In genomic region chr17:50507871-50508572, GRCh38 we compare ENCODE assay signal across 8 cellular contexts. TPM values are rescaled to one million over a fixed set of nuclear protein-coding genes. Genes with fewer than 3 reads are reported as not detected.
A peak's percentile ranks its signal among the peaks of the same experiment; 100 is the strongest.
DNase-seq lines count a peak whose midpoint lies in the region; ATAC-seq and TF ChIP-seq lines count a peak whose summit lies in the region.

TSS of gene MYCBPAP (plus strand) at chr17:50508439. CDS start at chr17:50508675, 236 bp downstream.

- ATAC-seq in activated T-helper 17 cell treated with anti-CD3 and anti-CD28 coated beads, Interleukin-2, amount 50 U/mL, for 72 hours (replicated peaks), result peak; percentile 45
- peak; percentile 88 for ATAC-seq in naive thymus-derived CD4-positive, alpha-beta T cell
- ATAC-seq in stimulated activated effector memory CD8-positive, alpha-beta T cell treated with anti-CD3 and anti-CD28 coated beads, Interleukin-12 subunit alpha, Interleukin-12 subunit beta, amount 100 ng/mL, for 72 hours, result peak; percentile 79

- no peaks in the 10 kb centered on the region for H3K9me2 ChIP-seq in GM23248 (ENCODE audit: insufficient read depth)
- no peaks in the 10 kb centered on the region for H3K9me2 ChIP-seq in OCI-LY1 (ENCODE audit: low read depth, low read length)

- H3K27ac Mint-ChIP-seq in activated T-helper 17 cell treated with anti-CD3 and anti-CD28 coated beads, Interleukin-2, amount 50 U/mL, for 72 hours, result peak within 1 kb of the TSS; percentile 84
- peak within 1 kb of the TSS; percentile 88 to 97 (median 94) for H3K27ac Mint-ChIP-seq in naive thymus-derived CD4-positive, alpha-beta T cell
- H3K27ac Mint-ChIP-seq in stimulated activated effector memory CD8-positive, alpha-beta T cell treated with anti-CD3 and anti-CD28 coated beads, Interleukin-12 subunit alpha, Interleukin-12 subunit beta, amount 100 ng/mL, for 72 hours, result peak within 1 kb of the TSS; percentile 93

- H3K4me3 ChIP-seq in BLaER1 (peak within 1 kb of the TSS; percentile 61), GM23248 (peak within 1 kb of the TSS; percentile 69), OCI-LY1 (ENCODE audit: low read depth, low read length, poor library complexity, severe bottlenecking) (peak within 1 kb of the TSS; percentile 54), fibroblast of mammary gland (ENCODE audit: control insufficient read depth, low read depth, low read length) (peak within 1 kb of the TSS; percentile 42)
- peak within 1 kb of the TSS; percentile 71 for H3K4me3 ChIP-seq in naive thymus-derived CD4-positive, alpha-beta T cell (ENCODE audit: low read length)

- peak; percentile 91 for DNase-seq in GM23248
- peak; percentile 68 for DNase-seq in fibroblast of mammary gland (ENCODE audit: low read depth)
- peak; percentile 64 to 85 (median 71) for DNase-seq in naive thymus-derived CD4-positive, alpha-beta T cell
- DNase-seq in stimulated activated effector memory CD8-positive, alpha-beta T cell treated with anti-CD3 and anti-CD28 coated beads, Interleukin-12 subunit alpha, Interleukin-12 subunit beta, amount 100 ng/mL, for 72 hours (ENCODE audit: low spot score in 2 of 2), result peak; percentile 67 to 90
- no peak for DNase-seq in NCI-H187 treated with DMSO at 0.1 percent for 48 hours (lab: John Stamatoyannopoulos, UW)

- in situ Hi-C loops in GM23248 (cut with MboI), result loop anchor here (25.0 kb wide), 1 partner anchor 454 kb away; no protein-coding TSS in a partner anchor

- no peaks in the 10 kb centered on the region for H3K79me2 ChIP-seq in GM23248 (ENCODE audit: insufficient read depth)
- H3K79me2 ChIP-seq in OCI-LY1 (ENCODE audit: insufficient read depth, low read length), result no peaks in the 10 kb centered on the region

- peak within 1 kb of the TSS; percentile 97 for H2AFZ ChIP-seq in GM23248
- peak within 1 kb of the TSS; percentile 96; the same call in 1 of the 2 replicates for H2AFZ ChIP-seq in OCI-LY1 (ENCODE audit: low read length)

- TF ChIP-seq CTCF in OCI-LY1 (IDR thresholded peaks at IDR 0.05; ENCODE audit: low read length), result peak; percentile 27; the same call in 1 of the 2 replicates
- no peak for TF ChIP-seq CTCF in fibroblast of mammary gland (conservative IDR thresholded peaks at IDR 0.05; ENCODE audit: control insufficient read depth, insufficient read depth, low read depth, low read length)

- WGBS in GM23248 (ENCODE audit: low coverage in 1 of 2, low lambda C conversion rate in 2 of 2, missing lambda C conversion rate in 2 of 2), 2 experiments, result 2 to 3% methylated on average over 37 to 56 of the region's 66 CpGs

- no peaks in the 10 kb centered on the region for H3K36me3 ChIP-seq in BLaER1
- no peaks in the 10 kb centered on the region for H3K36me3 ChIP-seq in GM23248 (ENCODE audit: low read depth)
- H3K36me3 ChIP-seq in OCI-LY1 (ENCODE audit: insufficient read depth, low read length), result no peaks in the 10 kb centered on the region
- H3K36me3 ChIP-seq in naive thymus-derived CD4-positive, alpha-beta T cell (ENCODE audit: control insufficient read depth in 2 of 3, insufficient read depth in 3 of 3, low read length in 3 of 3), result no peaks in the 10 kb centered on the region

- H3K27me3 Mint-ChIP-seq in activated T-helper 17 cell treated with anti-CD3 and anti-CD28 coated beads, Interleukin-2, amount 50 U/mL, for 72 hours, result no peaks in the 10 kb centered on the region
- H3K27me3 Mint-ChIP-seq in naive thymus-derived CD4-positive, alpha-beta T cell, result peaks cover 0 to 9% (median 0%) of the 10 kb centered on the region in 5 donors

- H3K9ac ChIP-seq in BLaER1, result no peak within 1 kb of the TSS
- H3K9ac ChIP-seq in GM23248, result peak within 1 kb of the TSS; percentile 79
- H3K9ac ChIP-seq in OCI-LY1 (ENCODE audit: low read length), result peak within 1 kb of the TSS; percentile 24

- H3F3A ChIP-seq in GM23248 (ENCODE audit: insufficient read depth), result no peaks in the 10 kb centered on the region
- H3F3A ChIP-seq in OCI-LY1 (ENCODE audit: insufficient read depth, low read length), result no peaks in the 10 kb centered on the region

- H3K9me3 ChIP-seq in BLaER1, result no peaks in the 10 kb centered on the region
- no peaks in the 10 kb centered on the region for H3K9me3 ChIP-seq in GM23248 (ENCODE audit: low read depth)
- no peaks in the 10 kb centered on the region for H3K9me3 ChIP-seq in OCI-LY1 (ENCODE audit: low read length)
- H3K9me3 ChIP-seq in naive thymus-derived CD4-positive, alpha-beta T cell (ENCODE audit: control insufficient read depth in 2 of 3, low read length in 3 of 3), result no peaks in the 10 kb centered on the region

- intact Hi-C loops in naive thymus-derived CD4-positive, alpha-beta T cell (cut with micrococcal nuclease), result loop anchor here in 1 of 2 donors (1.0 to 2.0 kb wide), 2 partner anchors 30 to 35 kb away; partner anchors contain the start of gene RSAD1

- H3K4me3 Mint-ChIP-seq in activated T-helper 17 cell treated with anti-CD3 and anti-CD28 coated beads, Interleukin-2, amount 50 U/mL, for 72 hours, result peak within 1 kb of the TSS; percentile 83
- H3K4me3 Mint-ChIP-seq in naive thymus-derived CD4-positive, alpha-beta T cell, result peak within 1 kb of the TSS; percentile 84 to 96 (median 93)
- H3K4me3 Mint-ChIP-seq in stimulated activated effector memory CD8-positive, alpha-beta T cell treated with anti-CD3 and anti-CD28 coated beads, Interleukin-12 subunit alpha, Interleukin-12 subunit beta, amount 100 ng/mL, for 72 hours, result peak within 1 kb of the TSS; percentile 92

- peaks cover 12% of the 10 kb centered on the region for H3K4me1 Mint-ChIP-seq in activated T-helper 17 cell treated with anti-CD3 and anti-CD28 coated beads, Interleukin-2, amount 50 U/mL, for 72 hours
- H3K4me1 Mint-ChIP-seq in naive thymus-derived CD4-positive, alpha-beta T cell, result peaks cover 0 to 52% (median 40%) of the 10 kb centered on the region in 7 donors
- H3K4me1 Mint-ChIP-seq in stimulated activated effector memory CD8-positive, alpha-beta T cell treated with anti-CD3 and anti-CD28 coated beads, Interleukin-12 subunit alpha, Interleukin-12 subunit beta, amount 100 ng/mL, for 72 hours, result peaks cover 50% of the 10 kb centered on the region

- H3K27ac ChIP-seq in BLaER1 (no peak within 1 kb of the TSS), GM23248 (peak within 1 kb of the TSS; percentile 40), OCI-LY1 (ENCODE audit: low read depth, low read length, poor library complexity, severe bottlenecking) (no peak within 1 kb of the TSS)
- H3K27ac ChIP-seq in naive thymus-derived CD4-positive, alpha-beta T cell (ENCODE audit: low read depth, low read length), result peak within 1 kb of the TSS; percentile 75

- POLR2A ChIA-PET in naive thymus-derived CD4-positive, alpha-beta T cell (lab: Charles Lee), result no interaction called here

- peaks cover 42% of the 10 kb centered on the region for H3K27me3 ChIP-seq in BLaER1
- H3K27me3 ChIP-seq in GM23248 (replicated peaks; ENCODE audit: insufficient read depth), result no peaks in the 10 kb centered on the region
- H3K27me3 ChIP-seq in OCI-LY1 (ENCODE audit: insufficient read depth, low read length), result peaks cover 10% of the 10 kb centered on the region; the same call in 1 of the 2 replicates
- H3K27me3 ChIP-seq in naive thymus-derived CD4-positive, alpha-beta T cell (ENCODE audit: control insufficient read depth in 2 of 2, insufficient read depth in 2 of 2, low read length in 2 of 2), result no peaks in the 10 kb centered on the region

- no peaks in the 10 kb centered on the region for H3K9me3 Mint-ChIP-seq in activated T-helper 17 cell treated with anti-CD3 and anti-CD28 coated beads, Interleukin-2, amount 50 U/mL, for 72 hours
- no peaks in the 10 kb centered on the region for H3K9me3 Mint-ChIP-seq in naive thymus-derived CD4-positive, alpha-beta T cell
- no peaks in the 10 kb centered on the region for H3K9me3 Mint-ChIP-seq in stimulated activated effector memory CD8-positive, alpha-beta T cell treated with anti-CD3 and anti-CD28 coated beads, Interleukin-12 subunit alpha, Interleukin-12 subunit beta, amount 100 ng/mL, for 72 hours

- CTCF ChIA-PET in naive thymus-derived CD4-positive, alpha-beta T cell (lab: Charles Lee), result interaction anchor here (0.7 kb wide), 1 partner anchor 24 kb away, joined by 3 read pairs; no protein-coding TSS in a partner anchor

- H3K4me2 ChIP-seq in BLaER1 (peak within 1 kb of the TSS; percentile 74), GM23248 (ENCODE audit: unreplicated experiment) (peak within 1 kb of the TSS; percentile 90), OCI-LY1 (ENCODE audit: low read length) (peak within 1 kb of the TSS; percentile 63)

- peaks cover 6% of the 10 kb centered on the region; the same call in 1 of the 2 replicates for H3K4me1 ChIP-seq in BLaER1
- H3K4me1 ChIP-seq in GM23248 (ENCODE audit: insufficient read depth), result no peaks in the 10 kb centered on the region
- H3K4me1 ChIP-seq in OCI-LY1 (ENCODE audit: insufficient read depth, low read length, severe bottlenecking), result peaks cover 7% of the 10 kb centered on the region
- H3K4me1 ChIP-seq in naive thymus-derived CD4-positive, alpha-beta T cell (ENCODE audit: control insufficient read depth in 2 of 2, insufficient read depth in 2 of 2, low read length in 2 of 2), result peaks cover 10 to 14% of the 10 kb centered on the region in 2 donors

- H4K20me1 ChIP-seq in BLaER1 (no peaks in the 10 kb centered on the region), GM23248 (ENCODE audit: insufficient read depth) (no peaks in the 10 kb centered on the region), OCI-LY1 (ENCODE audit: insufficient read depth, low read length) (no peaks in the 10 kb centered on the region)

- H3K36me3 Mint-ChIP-seq in activated T-helper 17 cell treated with anti-CD3 and anti-CD28 coated beads, Interleukin-2, amount 50 U/mL, for 72 hours (ENCODE audit: low read depth), result no peaks in the 10 kb centered on the region
- H3K36me3 Mint-ChIP-seq in naive thymus-derived CD4-positive, alpha-beta T cell, result peaks cover 0 to 3% (median 0%) of the 10 kb centered on the region in 5 donors
- no peaks in the 10 kb centered on the region for H3K36me3 Mint-ChIP-seq in stimulated activated effector memory CD8-positive, alpha-beta T cell treated with anti-CD3 and anti-CD28 coated beads, Interleukin-12 subunit alpha, Interleukin-12 subunit beta, amount 100 ng/mL, for 72 hours

RNA-seq across cellular contexts. Expression of gene MYCBPAP, which starts in this region (rescaled TPM):
- 0.32 and 0.89 TPM in 2 replicates for total RNA-seq in GM23248 (2014; rRNA removed; shearing (Covaris generic))
- polyA plus RNA-seq in GM23248 (2016; fragmentation: Nextera tagmentation; extraction: Ambion mirVana), result 0.79 and 1.4 TPM in 2 replicates
- 1 to 10 TPM; 2.1 to 3.2 TPM for total RNA-seq in activated T-helper 17 cell treated with anti-CD3 and anti-CD28 coated beads, Interleukin-2, amount 50 U/mL, for 72 hours
- 1 to 10 TPM in 4 of 5 experiments, under 1 TPM in 1; 0.90 to 9.0 (median 8.6) TPM for total RNA-seq in naive thymus-derived CD4-positive, alpha-beta T cell
- polyA plus RNA-seq in naive thymus-derived CD4-positive, alpha-beta T cell, result under 1 TPM in 1 of 2 donors, not detected in 1; 0.59 TPM

Comparison
In these comparisons a context has a peak if more than half of its experiments do, and no peak if none do; other contexts are left out.
1. H3K27ac ChIP-seq: peak in GM23248 (single experiment) and naive thymus-derived CD4-positive, alpha-beta T cell (single experiment); none in BLaER1 (single experiment) and OCI-LY1 (single experiment).
2. Peak in every context shown above with its lines, with median percentiles within 50 percentile points of each other: H3K4me2 ChIP-seq, H3K4me3 ChIP-seq, ATAC-seq, H3K27ac Mint-ChIP-seq and H3K4me3 Mint-ChIP-seq.